In genomic region chr9:128098936-128099931, GRCh38 we compare ENCODE assay signal across 8 cellular contexts. TPM values are rescaled to one million over a fixed set of nuclear protein-coding genes. Genes with fewer than 3 reads are reported as not detected.
A peak's percentile ranks its signal among the peaks of the same experiment; 100 is the strongest.
DNase-seq lines count a peak whose midpoint lies in the region; ATAC-seq and TF ChIP-seq lines count a peak whose summit lies in the region.

No MANE protein-coding gene starts in this region.

- H3K27ac Mint-ChIP-seq in neural crest cell (ENCODE audit: unreplicated experiment), result peak overlapping the region; percentile 99

- ATAC-seq in esophagus mucosa, result peak; percentile 7

- DNase-seq in AG10803 (ENCODE audit: low read depth) (peak; percentile 65), RWPE1 (ENCODE audit: low spot score) (peak; percentile 46), neural crest cell (ENCODE audit: low read depth, low spot score) (no peak), DMS53 (lab: John Stamatoyannopoulos, UW) (no peak), dermis blood vessel endothelial cell (no peak), GM10266 (ENCODE audit: extremely low spot score) (no peak), putamen (ENCODE audit: low spot score) (no peak)

- no peaks in the 10 kb centered on the region for H3K27me3 Mint-ChIP-seq in neural crest cell (ENCODE audit: low read depth)

- H3K4me3 Mint-ChIP-seq in neural crest cell, result peak overlapping the region; percentile 86

- no peaks in the 10 kb centered on the region for H3K36me3 Mint-ChIP-seq in neural crest cell (ENCODE audit: low read depth)

- H3K9me3 Mint-ChIP-seq in neural crest cell, result no peaks in the 10 kb centered on the region

- POLR2A ChIA-PET in RWPE1 (lab: Yijun Ruan, JAX; ENCODE audit: low non-redundant PET), result interaction anchor here (0.5 to 0.7 kb wide), 3 partner anchors 362 to 488 kb away, joined by 3 read pairs; no protein-coding TSS in a partner anchor

- peak overlapping the region; percentile 79 for H3K4me3 ChIP-seq in AG10803 (ENCODE audit: low read length)

- TF ChIP-seq CTCF in AG10803 (conservative IDR thresholded peaks at IDR 0.05; ENCODE audit: low read length) (no peak), RWPE1 (conservative IDR thresholded peaks at IDR 0.05; ENCODE audit: low read depth) (no peak), neural crest cell (conservative IDR thresholded peaks at IDR 0.05) (no peak), GM10266 (IDR thresholded peaks at IDR 0.05; ENCODE audit: control insufficient read depth, insufficient read depth, low read depth, missing control alignments) (no peak)

- H3K4me1 Mint-ChIP-seq in neural crest cell, result peaks cover 38% of the 10 kb centered on the region

- CTCF ChIA-PET in RWPE1 (lab: Yijun Ruan, JAX), result interaction anchor here (7.9 kb wide), 1 partner anchor 16 kb away, joined by 55 read pairs; no protein-coding TSS in a partner anchor

- peak overlapping the region; percentile 88 for H3K27ac ChIP-seq in RWPE1

RNA-seq across cellular contexts. Expression of gene PTGES2, which starts 28.3 kb away (rescaled TPM):
- total RNA-seq in esophagus mucosa (52.0 TPM), neural crest cell (63.2 and 72.2 TPM in 2 replicates), dermis blood vessel endothelial cell (52.8 and 87.3 TPM in 2 replicates)

RNA-seq across cellular contexts. Expression of gene SLC25A25, which starts 31.2 kb away (rescaled TPM):
- total RNA-seq in esophagus mucosa (15.2 TPM), neural crest cell (13.9 and 16.8 TPM in 2 replicates), dermis blood vessel endothelial cell (34.1 and 64.7 TPM in 2 replicates)

RNA-seq across cellular contexts. Expression of gene NAIF1, which starts 32.1 kb away (rescaled TPM):
- total RNA-seq in esophagus mucosa (7.1 TPM), neural crest cell (9.8 and 11.8 TPM in 2 replicates), dermis blood vessel endothelial cell (12.8 and 13.8 TPM in 2 replicates)

RNA-seq across cellular contexts. Expression of gene LCN2, which starts 50.0 kb away (rescaled TPM):
- total RNA-seq in esophagus mucosa (525 TPM), neural crest cell (not detected in 2 replicates), dermis blood vessel endothelial cell (0.14 TPM in 1 of 2 replicates, not detected in the other)

Comparison
In these comparisons a context has a peak if more than half of its experiments do, and no peak if none do; other contexts are left out.
1. DNase-seq: peak in AG10803 (single experiment) and RWPE1 (single experiment); none in neural crest cell (single experiment), DMS53 (single experiment), dermis blood vessel endothelial cell (single experiment), GM10266 (single experiment) and putamen (single experiment).